In genomic region chr11:65501530-65502273, GRCh38 we compare ENCODE assay signal across 8 cellular contexts. TPM values are rescaled to one million over a fixed set of nuclear protein-coding genes. Genes with fewer than 3 reads are reported as not detected.
DNase-seq lines count a peak whose midpoint lies in the region; FAIRE-seq and TF ChIP-seq lines count a peak whose summit lies in the region.

No MANE protein-coding gene starts in this region.

- peaks cover 64% of the 10 kb centered on the region for H4K20me1 ChIP-seq in KMS-11 (ENCODE audit: insufficient read depth)

- H3K9me3 ChIP-seq in mononuclear cell (ENCODE audit: low read depth, low read length): no peaks in the 10 kb centered on the region

- H3K27ac Mint-ChIP-seq in type B pancreatic cell: no peak overlapping the region

- peaks cover 34% of the 10 kb centered on the region for H3K4me1 Mint-ChIP-seq in type B pancreatic cell (ENCODE audit: unreplicated experiment)

- H3K36me3 ChIP-seq in KMS-11 (ENCODE audit: insufficient read depth): peaks cover 63% of the 10 kb centered on the region
- H3K36me3 ChIP-seq in bronchial epithelial cell (ENCODE audit: control insufficient read depth, insufficient read depth, low read length): peaks cover 13% of the 10 kb centered on the region

- POLR2A ChIA-PET in GM10248 (lab: Yijun Ruan, JAX): interaction anchor here (0.8 to 25.7 kb wide), 22 partner anchors 12 to 186 kb away, joined by 3 to 620 read pairs (median 5); partner anchors contain the start of genes FRMD8, NEAT1 and SCYL1

- H3K4me1 ChIP-seq in KMS-11 (ENCODE audit: low read depth, poor library complexity, severe bottlenecking) (peaks cover 36% of the 10 kb centered on the region), mononuclear cell (ENCODE audit: insufficient read depth, low read length) (peaks cover 38% of the 10 kb centered on the region)

- FAIRE-seq in bronchial epithelial cell (lab: Jason Lieb, UNC): no peak

- TF ChIP-seq CTCF in C4-2B (conservative IDR thresholded peaks at IDR 0.05): no peak
- no peak for TF ChIP-seq CTCF in KMS-11 (conservative IDR thresholded peaks at IDR 0.05; ENCODE audit: low read depth, low read length)
- TF ChIP-seq CTCF in bronchial epithelial cell (IDR thresholded peaks at IDR 0.05; ENCODE audit: insufficient read depth, low read length, severe bottlenecking): no peak
- no peak for TF ChIP-seq CTCF in type B pancreatic cell (conservative IDR thresholded peaks at IDR 0.05)
- no peak for TF ChIP-seq CTCF in GM10248 (IDR thresholded peaks at IDR 0.05; ENCODE audit: control extremely low read depth, extremely low read depth, low read depth, missing control alignments)

- H3K36me3 Mint-ChIP-seq in type B pancreatic cell: peaks cover 33% of the 10 kb centered on the region

- no peaks in the 10 kb centered on the region for H3K9me3 Mint-ChIP-seq in type B pancreatic cell

- H3K4me3 ChIP-seq in KMS-11 (IDR thresholded peaks at IDR 0.05; ENCODE audit: insufficient read depth, low read depth, low read length) (no peak overlapping the region), bronchial epithelial cell (ENCODE audit: low read depth, low read length) (peak overlapping the region; percentile 50), mononuclear cell (ENCODE audit: low read length) (peak overlapping the region; percentile 99)

- peak overlapping the region; percentile 38; the same call in 1 of the 2 replicates for H3K27ac ChIP-seq in C4-2B
- peak overlapping the region; percentile 99 for H3K27ac ChIP-seq in KMS-11

- DNase-seq in bronchial epithelial cell (ENCODE audit: low read depth): no peak
- no peak for DNase-seq in putamen (ENCODE audit: low spot score)
- DNase-seq in type B pancreatic cell (ENCODE audit: extremely low spot score, unreplicated experiment): no peak
- no peak for DNase-seq in GM10248 (ENCODE audit: extremely low spot score)
- DNase-seq in NCI-H510A (lab: John Stamatoyannopoulos, UW): no peak

- peak overlapping the region; percentile 94 for H3K4me2 ChIP-seq in KMS-11

- H3K79me2 ChIP-seq in KMS-11 (ENCODE audit: insufficient read depth, low read depth): peaks cover 90% of the 10 kb centered on the region

- no peak overlapping the region for H3K4me3 Mint-ChIP-seq in type B pancreatic cell

- no peak overlapping the region for H2AFZ ChIP-seq in KMS-11 (ENCODE audit: low read depth)

- peaks cover 38% of the 10 kb centered on the region for H3K27me3 Mint-ChIP-seq in type B pancreatic cell

- H3K27me3 ChIP-seq in KMS-11 (ENCODE audit: insufficient read depth, low read depth): no peaks in the 10 kb centered on the region
- no peaks in the 10 kb centered on the region for H3K27me3 ChIP-seq in bronchial epithelial cell (ENCODE audit: control insufficient read depth, insufficient read depth, low read length)
- no peaks in the 10 kb centered on the region for H3K27me3 ChIP-seq in mononuclear cell (ENCODE audit: insufficient read depth, low read length)

- peak overlapping the region; percentile 100 for H3K9ac ChIP-seq in KMS-11

- CTCF ChIA-PET in GM10248 (lab: Yijun Ruan, JAX): interaction anchor here (0.9 to 2.1 kb wide), 6 partner anchors 9 to 187 kb away, joined by 3 to 8 read pairs (median 5); partner anchors contain the start of gene CDC42EP2

RNA-seq across cellular contexts. Expression of gene MALAT1, which starts 2.9 kb away (rescaled TPM):
- 11,095 and 16,401 TPM in 2 replicates for total RNA-seq in bronchial epithelial cell
- total RNA-seq in mononuclear cell: 22,943 TPM
- 4,133 and 6,276 TPM in 2 replicates for total RNA-seq in type B pancreatic cell (ENCODE audit: low replicate concordance)

RNA-seq across cellular contexts. Expression of gene SCYL1, which starts 23.2 kb away (rescaled TPM):
- total RNA-seq in bronchial epithelial cell (49.5 and 64.5 TPM in 2 replicates), mononuclear cell (36.4 TPM), type B pancreatic cell (ENCODE audit: low replicate concordance) (79.4 and 80.4 TPM in 2 replicates)

RNA-seq across cellular contexts. Expression of gene LTBP3, which starts 56.5 kb away (rescaled TPM):
- total RNA-seq in bronchial epithelial cell (22.5 and 35.0 TPM in 2 replicates), mononuclear cell (25.6 TPM), type B pancreatic cell (ENCODE audit: low replicate concordance) (71.8 and 74.1 TPM in 2 replicates)
